35 cellular contexts compared by ENCODE assay signal in genomic region chr7:42950417-42950816, GRCh38.
"Had no signal": no experiment of that assay in that cellular context is flagged by ENCODE, and none has a peak within 500 bp of the region (broad histone marks: within the 10 kb centered on the region; RNA-seq: fewer than 3 reads in every experiment).

No MANE protein-coding gene starts in this region.

- H3K36me3 ChIP-seq: MG63 had no signal

- H3K4me2 ChIP-seq: KMS-11 had no signal

- DNase-seq: Karpas-422, Kasumi-1, KG1, MG63, MM.1S, MV-4-11, NCI-H1048, NCI-H1092, NCI-H1092 treated with DMSO at 0.1 percent for 48 hours, NCI-H1105, NCI-H1105 treated with DMSO at 0.1 percent for 48 hours, NCI-H1417, NCI-H1417 treated with DMSO at 0.1 percent for 48 hours, NCI-H1436, NCI-H146, NCI-H1694, NCI-H1694 treated with DMSO at 0.1 percent for 48 hours, NCI-H187, NCI-H187 treated with DMSO at 0.1 percent for 48 hours, NCI-H1930, NCI-H2029, NCI-H2029 treated with DMSO at 0.1 percent for 48 hours, NCI-H2081, NCI-H2081 treated with DMSO at 0.1 percent for 48 hours, NCI-H2107, NCI-H2171, NCI-H2171 treated with DMSO at 0.1 percent for 48 hours, NCI-H2227 treated with DMSO at 0.1 percent for 48 hours, NCI-H226, NCI-H345, NCI-H446, NCI-H446 treated with DMSO at 0.1 percent for 48 hours, NCI-H510A, NCI-H510A treated with DMSO at 0.1 percent for 48 hours had no signal

- H3K9ac ChIP-seq: KMS-11 had no signal

- H3K9me3 ChIP-seq: MG63 had no signal

- H3K4me3 ChIP-seq: MG63 had no signal

- H3K27me3 ChIP-seq: MG63 had no signal

- H3K27ac ChIP-seq: KMS-11 had no signal
